1 cellular context compared by ENCODE assay signal in genomic region chr14:59483819-59484610, GRCh38.
TF ChIP-seq lines count a peak whose summit lies in the region.

A gene with protein sequence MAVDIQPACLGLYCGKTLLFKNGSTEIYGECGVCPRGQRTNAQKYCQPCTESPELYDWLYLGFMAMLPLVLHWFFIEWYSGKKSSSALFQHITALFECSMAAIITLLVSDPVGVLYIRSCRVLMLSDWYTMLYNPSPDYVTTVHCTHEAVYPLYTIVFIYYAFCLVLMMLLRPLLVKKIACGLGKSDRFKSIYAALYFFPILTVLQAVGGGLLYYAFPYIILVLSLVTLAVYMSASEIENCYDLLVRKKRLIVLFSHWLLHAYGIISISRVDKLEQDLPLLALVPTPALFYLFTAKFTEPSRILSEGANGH (plus strand): TSS chr14:59484517. CDS start chr14:59484590, 73 bp downstream.
TSS of gene L3HYPDH (minus strand) at chr14:59484408. CDS start at chr14:59484316, 92 bp downstream.

TF ChIP-seq in HepG2, 621 proteins besides CTCF, POLR2A, EP300 and RAD21 (continued from another document and continues in another):
- TF ChIP-seq, protein P1, sequence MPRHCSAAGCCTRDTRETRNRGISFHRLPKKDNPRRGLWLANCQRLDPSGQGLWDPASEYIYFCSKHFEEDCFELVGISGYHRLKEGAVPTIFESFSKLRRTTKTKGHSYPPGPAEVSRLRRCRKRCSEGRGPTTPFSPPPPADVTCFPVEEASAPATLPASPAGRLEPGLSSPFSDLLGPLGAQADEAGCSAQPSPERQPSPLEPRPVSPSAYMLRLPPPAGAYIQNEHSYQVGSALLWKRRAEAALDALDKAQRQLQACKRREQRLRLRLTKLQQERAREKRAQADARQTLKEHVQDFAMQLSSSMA (CRISPR knock-in tag; IDR thresholded peaks at IDR 0.05): peak; percentile 96
- TF ChIP-seq, protein P2, sequence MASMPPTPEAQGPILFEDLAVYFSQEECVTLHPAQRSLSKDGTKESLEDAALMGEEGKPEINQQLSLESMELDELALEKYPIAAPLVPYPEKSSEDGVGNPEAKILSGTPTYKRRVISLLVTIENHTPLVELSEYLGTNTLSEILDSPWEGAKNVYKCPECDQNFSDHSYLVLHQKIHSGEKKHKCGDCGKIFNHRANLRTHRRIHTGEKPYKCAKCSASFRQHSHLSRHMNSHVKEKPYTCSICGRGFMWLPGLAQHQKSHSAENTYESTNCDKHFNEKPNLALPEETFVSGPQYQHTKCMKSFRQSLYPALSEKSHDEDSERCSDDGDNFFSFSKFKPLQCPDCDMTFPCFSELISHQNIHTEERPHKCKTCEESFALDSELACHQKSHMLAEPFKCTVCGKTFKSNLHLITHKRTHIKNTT (CRISPR knock-in tag; IDR thresholded peaks at IDR 0.05): 0 out of 2 replicates have a peak, but pooled peaks have one; percentile 52
- peak; percentile 92; the same call in 1 of the 2 replicates for TF ChIP-seq HOXA5 (CRISPR knock-in tag; IDR thresholded peaks at IDR 0.05)
- TF ChIP-seq, protein P3, sequence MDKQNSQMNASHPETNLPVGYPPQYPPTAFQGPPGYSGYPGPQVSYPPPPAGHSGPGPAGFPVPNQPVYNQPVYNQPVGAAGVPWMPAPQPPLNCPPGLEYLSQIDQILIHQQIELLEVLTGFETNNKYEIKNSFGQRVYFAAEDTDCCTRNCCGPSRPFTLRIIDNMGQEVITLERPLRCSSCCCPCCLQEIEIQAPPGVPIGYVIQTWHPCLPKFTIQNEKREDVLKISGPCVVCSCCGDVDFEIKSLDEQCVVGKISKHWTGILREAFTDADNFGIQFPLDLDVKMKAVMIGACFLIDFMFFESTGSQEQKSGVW (CRISPR knock-in tag; IDR thresholded peaks at IDR 0.05; ENCODE audit: borderline replicate concordance): 0 out of 2 replicates have a peak, but pooled peaks have one; percentile 28
- peak; percentile 55; the same call in 1 of the 2 replicates for TF ChIP-seq RXRA (CRISPR knock-in tag; IDR thresholded peaks at IDR 0.05)
- peak; percentile 92 for TF ChIP-seq ZFAT (CRISPR knock-in tag; conservative IDR thresholded peaks at IDR 0.05)
- TF ChIP-seq ZNF724P (CRISPR knock-in tag; IDR thresholded peaks at IDR 0.05; ENCODE audit: borderline replicate concordance): peak; percentile 87
- TF ChIP-seq, protein P4, sequence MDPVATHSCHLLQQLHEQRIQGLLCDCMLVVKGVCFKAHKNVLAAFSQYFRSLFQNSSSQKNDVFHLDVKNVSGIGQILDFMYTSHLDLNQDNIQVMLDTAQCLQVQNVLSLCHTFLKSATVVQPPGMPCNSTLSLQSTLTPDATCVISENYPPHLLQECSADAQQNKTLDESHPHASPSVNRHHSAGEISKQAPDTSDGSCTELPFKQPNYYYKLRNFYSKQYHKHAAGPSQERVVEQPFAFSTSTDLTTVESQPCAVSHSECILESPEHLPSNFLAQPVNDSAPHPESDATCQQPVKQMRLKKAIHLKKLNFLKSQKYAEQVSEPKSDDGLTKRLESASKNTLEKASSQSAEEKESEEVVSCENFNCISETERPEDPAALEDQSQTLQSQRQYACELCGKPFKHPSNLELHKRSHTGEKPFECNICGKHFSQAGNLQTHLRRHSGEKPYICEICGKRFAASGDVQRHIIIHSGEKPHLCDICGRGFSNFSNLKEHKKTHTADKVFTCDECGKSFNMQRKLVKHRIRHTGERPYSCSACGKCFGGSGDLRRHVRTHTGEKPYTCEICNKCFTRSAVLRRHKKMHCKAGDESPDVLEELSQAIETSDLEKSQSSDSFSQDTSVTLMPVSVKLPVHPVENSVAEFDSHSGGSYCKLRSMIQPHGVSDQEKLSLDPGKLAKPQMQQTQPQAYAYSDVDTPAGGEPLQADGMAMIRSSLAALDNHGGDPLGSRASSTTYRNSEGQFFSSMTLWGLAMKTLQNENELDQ (CRISPR knock-in tag; IDR thresholded peaks at IDR 0.05; ENCODE audit: borderline replicate concordance): no peak
- no peak; the same call in 1 of the 2 replicates for TF ChIP-seq GATAD1 (CRISPR knock-in tag; IDR thresholded peaks at IDR 0.05)
- TF ChIP-seq RARA (CRISPR knock-in tag; IDR thresholded peaks at IDR 0.05): peak; percentile 46; the same call in 1 of the 2 replicates
- TF ChIP-seq THAP9 (CRISPR knock-in tag; IDR thresholded peaks at IDR 0.05; ENCODE audit: borderline replicate concordance): peak; percentile 92
- peak; percentile 56 for TF ChIP-seq AGO1 (IDR thresholded peaks at IDR 0.05; ENCODE audit: low read depth, low read length, poor library complexity, severe bottlenecking)
- TF ChIP-seq KAT7 (CRISPR knock-in tag; IDR thresholded peaks at IDR 0.05; ENCODE audit: borderline replicate concordance): peak; percentile 99; the same call in 1 of the 2 replicates
- no peak for TF ChIP-seq ZNF383 (CRISPR knock-in tag; IDR thresholded peaks at IDR 0.05; ENCODE audit: borderline replicate concordance)
- TF ChIP-seq ZNF337 (CRISPR knock-in tag; IDR thresholded peaks at IDR 0.05; ENCODE audit: borderline replicate concordance, low read depth): peak; percentile 73; the same call in 1 of the 2 replicates
- no peak; the same call in none of the 2 replicates for TF ChIP-seq EED (CRISPR knock-in tag; IDR thresholded peaks at IDR 0.05)
- TF ChIP-seq, protein P5, sequence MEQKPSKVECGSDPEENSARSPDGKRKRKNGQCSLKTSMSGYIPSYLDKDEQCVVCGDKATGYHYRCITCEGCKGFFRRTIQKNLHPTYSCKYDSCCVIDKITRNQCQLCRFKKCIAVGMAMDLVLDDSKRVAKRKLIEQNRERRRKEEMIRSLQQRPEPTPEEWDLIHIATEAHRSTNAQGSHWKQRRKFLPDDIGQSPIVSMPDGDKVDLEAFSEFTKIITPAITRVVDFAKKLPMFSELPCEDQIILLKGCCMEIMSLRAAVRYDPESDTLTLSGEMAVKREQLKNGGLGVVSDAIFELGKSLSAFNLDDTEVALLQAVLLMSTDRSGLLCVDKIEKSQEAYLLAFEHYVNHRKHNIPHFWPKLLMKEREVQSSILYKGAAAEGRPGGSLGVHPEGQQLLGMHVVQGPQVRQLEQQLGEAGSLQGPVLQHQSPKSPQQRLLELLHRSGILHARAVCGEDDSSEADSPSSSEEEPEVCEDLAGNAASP (CRISPR knock-in tag; IDR thresholded peaks at IDR 0.05; ENCODE audit: borderline replicate concordance): 0 out of 2 replicates have a peak, but pooled peaks have one; percentile 19
- no peak for TF ChIP-seq TSC22D2 (CRISPR knock-in tag; IDR thresholded peaks at IDR 0.05; ENCODE audit: borderline replicate concordance)
- no peak for TF ChIP-seq CC2D1A (CRISPR knock-in tag; IDR thresholded peaks at IDR 0.05)
- TF ChIP-seq KDM2A (CRISPR knock-in tag; IDR thresholded peaks at IDR 0.05; ENCODE audit: borderline replicate concordance, low read depth): peak; percentile 93
- peak; percentile 56 for TF ChIP-seq ELF3 (CRISPR knock-in tag; IDR thresholded peaks at IDR 0.05)
- TF ChIP-seq ZNF768 (CRISPR knock-in tag; IDR thresholded peaks at IDR 0.05): peak; percentile 65; the same call in 1 of the 2 replicates
- TF ChIP-seq HOXA9 (CRISPR knock-in tag; IDR thresholded peaks at IDR 0.05; ENCODE audit: borderline replicate concordance): peak; percentile 92; the same call in 1 of the 2 replicates
- no peak for TF ChIP-seq SMARCE1 (IDR thresholded peaks at IDR 0.05; ENCODE audit: borderline replicate concordance)
- peak; percentile 17; the same call in 1 of the 2 replicates for TF ChIP-seq HMG20B (CRISPR knock-in tag; conservative IDR thresholded peaks at IDR 0.05)
- peak; percentile 3; the same call in 1 of the 2 replicates for TF ChIP-seq SIX1 (CRISPR knock-in tag; IDR thresholded peaks at IDR 0.05; ENCODE audit: borderline replicate concordance)
- TF ChIP-seq GATA4 (IDR thresholded peaks at IDR 0.05; ENCODE audit: borderline replicate concordance, low read depth): peak; percentile 87
- peak; percentile 87; the same call in 1 of the 2 replicates for TF ChIP-seq ELF4 (CRISPR knock-in tag; IDR thresholded peaks at IDR 0.05; ENCODE audit: borderline replicate concordance)
- peak; percentile 79 for TF ChIP-seq HOXA3 (CRISPR knock-in tag; IDR thresholded peaks at IDR 0.05)
- TF ChIP-seq GTF2F1 (IDR thresholded peaks at IDR 0.05; ENCODE audit: low read length): no peak
- TF ChIP-seq BRD4 (CRISPR knock-in tag; IDR thresholded peaks at IDR 0.05): peak; percentile 92; the same call in 1 of the 2 replicates
- TF ChIP-seq STAG1 (CRISPR knock-in tag; IDR thresholded peaks at IDR 0.05): peak; percentile 29; the same call in 1 of the 2 replicates
- peak; percentile 78 for TF ChIP-seq MLXIP (CRISPR knock-in tag; IDR thresholded peaks at IDR 0.05; ENCODE audit: borderline replicate concordance)
- TF ChIP-seq ZNF580 (CRISPR knock-in tag; IDR thresholded peaks at IDR 0.05; ENCODE audit: borderline replicate concordance, low read depth): peak; percentile 89; the same call in 1 of the 2 replicates
- no peak for TF ChIP-seq SRSF4 (IDR thresholded peaks at IDR 0.05; ENCODE audit: low read depth, low read length, poor library complexity, severe bottlenecking)
- no peak for TF ChIP-seq ZFP36L2 (CRISPR knock-in tag; IDR thresholded peaks at IDR 0.05)
- TF ChIP-seq, protein P6, sequence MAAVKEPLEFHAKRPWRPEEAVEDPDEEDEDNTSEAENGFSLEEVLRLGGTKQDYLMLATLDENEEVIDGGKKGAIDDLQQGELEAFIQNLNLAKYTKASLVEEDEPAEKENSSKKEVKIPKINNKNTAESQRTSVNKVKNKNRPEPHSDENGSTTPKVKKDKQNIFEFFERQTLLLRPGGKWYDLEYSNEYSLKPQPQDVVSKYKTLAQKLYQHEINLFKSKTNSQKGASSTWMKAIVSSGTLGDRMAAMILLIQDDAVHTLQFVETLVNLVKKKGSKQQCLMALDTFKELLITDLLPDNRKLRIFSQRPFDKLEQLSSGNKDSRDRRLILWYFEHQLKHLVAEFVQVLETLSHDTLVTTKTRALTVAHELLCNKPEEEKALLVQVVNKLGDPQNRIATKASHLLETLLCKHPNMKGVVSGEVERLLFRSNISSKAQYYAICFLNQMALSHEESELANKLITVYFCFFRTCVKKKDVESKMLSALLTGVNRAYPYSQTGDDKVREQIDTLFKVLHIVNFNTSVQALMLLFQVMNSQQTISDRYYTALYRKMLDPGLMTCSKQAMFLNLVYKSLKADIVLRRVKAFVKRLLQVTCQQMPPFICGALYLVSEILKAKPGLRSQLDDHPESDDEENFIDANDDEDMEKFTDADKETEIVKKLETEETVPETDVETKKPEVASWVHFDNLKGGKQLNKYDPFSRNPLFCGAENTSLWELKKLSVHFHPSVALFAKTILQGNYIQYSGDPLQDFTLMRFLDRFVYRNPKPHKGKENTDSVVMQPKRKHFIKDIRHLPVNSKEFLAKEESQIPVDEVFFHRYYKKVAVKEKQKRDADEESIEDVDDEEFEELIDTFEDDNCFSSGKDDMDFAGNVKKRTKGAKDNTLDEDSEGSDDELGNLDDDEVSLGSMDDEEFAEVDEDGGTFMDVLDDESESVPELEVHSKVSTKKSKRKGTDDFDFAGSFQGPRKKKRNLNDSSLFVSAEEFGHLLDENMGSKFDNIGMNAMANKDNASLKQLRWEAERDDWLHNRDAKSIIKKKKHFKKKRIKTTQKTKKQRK (IDR thresholded peaks at IDR 0.05; ENCODE audit: low read length): no peak
- TF ChIP-seq TBX3 (IDR thresholded peaks at IDR 0.05; ENCODE audit: borderline replicate concordance): peak; percentile 80
- peak; percentile 58 for TF ChIP-seq ONECUT2 (CRISPR knock-in tag; IDR thresholded peaks at IDR 0.05)
- peak; percentile 94; the same call in 1 of the 2 replicates for TF ChIP-seq ZNF788 (CRISPR knock-in tag; IDR thresholded peaks at IDR 0.05; ENCODE audit: borderline replicate concordance)
- TF ChIP-seq KLF6 (CRISPR knock-in tag; IDR thresholded peaks at IDR 0.05): peak; percentile 90
- peak; percentile 92; the same call in 1 of the 2 replicates for TF ChIP-seq SMAD9 (CRISPR knock-in tag; IDR thresholded peaks at IDR 0.05)
